ENCODE assay signal across 9 cellular contexts in genomic region chr9:69131682-69132081, GRCh38. TPM values are rescaled to one million over a fixed set of nuclear protein-coding genes. Genes with fewer than 3 reads are reported as not detected.
DNase-seq lines count a peak whose midpoint lies in the region; ATAC-seq and TF ChIP-seq lines count a peak whose summit lies in the region.
"Had no signal": no experiment of that assay in that cellular context is flagged by ENCODE, and none has a peak within 500 bp of the region (broad histone marks: within the 10 kb centered on the region; RNA-seq: fewer than 3 reads in every experiment).

No MANE protein-coding gene starts in this region.

- H3K27ac Mint-ChIP-seq in type B pancreatic cell, result peak overlapping the region; percentile 90
- no peak overlapping the region for H3K27ac Mint-ChIP-seq in activated CD8-positive, alpha-beta T cell treated with anti-CD3 and anti-CD28 coated beads, Interleukin-2, amount 10 ng/mL, durations not matched to agents 7 days and 5 days

- H3K4me1 ChIP-seq in left lung (peaks cover 9 to 25% of the 10 kb centered on the region in 2 donors), colonic mucosa (peaks cover 3% of the 10 kb centered on the region)

- H3K27me3 Mint-ChIP-seq in type B pancreatic cell, result no peaks in the 10 kb centered on the region
- no peaks in the 10 kb centered on the region for H3K27me3 Mint-ChIP-seq in activated CD8-positive, alpha-beta T cell treated with anti-CD3 and anti-CD28 coated beads, Interleukin-2, amount 10 ng/mL, durations not matched to agents 7 days and 5 days (ENCODE audit: low read depth)

- TF ChIP-seq CTCF in coronary artery (IDR thresholded peaks at IDR 0.05) (no peak), left lung (IDR thresholded peaks at IDR 0.05) (no peak), type B pancreatic cell (conservative IDR thresholded peaks at IDR 0.05) (no peak), colonic mucosa (IDR thresholded peaks at IDR 0.05) (no peak)

- CTCF ChIA-PET in activated CD8-positive, alpha-beta T cell treated with anti-CD3 and anti-CD28 coated beads, Interleukin-2, amount 10 ng/mL, durations not matched to agents 7 days and 5 days (lab: Charles Lee), result no interaction called here

- no peak overlapping the region for H3K9ac ChIP-seq in colonic mucosa (ENCODE audit: low read depth in 2 of 2, low read length in 2 of 2)

- peak overlapping the region in 1 of 2 donors; percentile 78 for H3K27ac ChIP-seq in coronary artery
- peak overlapping the region; percentile 18 to 45 for H3K27ac ChIP-seq in left lung
- H3K27ac ChIP-seq in colonic mucosa, result no peak overlapping the region

- intact Hi-C loops in left lung (cut with DNase I), result no loop called here
- intact Hi-C loops in colonic mucosa (cut with DNase I), result loop anchor here (10.0 kb wide), 1 partner anchor 63 kb away; no protein-coding TSS in a partner anchor

- peak overlapping the region; percentile 64 for H3K4me3 Mint-ChIP-seq in type B pancreatic cell
- H3K4me3 Mint-ChIP-seq in activated CD8-positive, alpha-beta T cell treated with anti-CD3 and anti-CD28 coated beads, Interleukin-2, amount 10 ng/mL, durations not matched to agents 7 days and 5 days, result no peak overlapping the region

- POLR2A ChIA-PET in activated CD8-positive, alpha-beta T cell treated with anti-CD3 and anti-CD28 coated beads, Interleukin-2, amount 10 ng/mL, durations not matched to agents 7 days and 5 days (lab: Charles Lee), result no interaction called here

- peaks cover 12% of the 10 kb centered on the region for H3K36me3 Mint-ChIP-seq in type B pancreatic cell
- H3K36me3 Mint-ChIP-seq in activated CD8-positive, alpha-beta T cell treated with anti-CD3 and anti-CD28 coated beads, Interleukin-2, amount 10 ng/mL, durations not matched to agents 7 days and 5 days (ENCODE audit: low read depth), result no peaks in the 10 kb centered on the region

- H3K4me3 ChIP-seq in coronary artery (peak overlapping the region; percentile 20), left lung (no peak overlapping the region), colonic mucosa (no peak overlapping the region)

- H3K36me3 ChIP-seq in left lung, result no peaks in the 10 kb centered on the region
- no peaks in the 10 kb centered on the region for H3K36me3 ChIP-seq in colonic mucosa

- peaks cover 31% of the 10 kb centered on the region for H3K4me1 Mint-ChIP-seq in type B pancreatic cell (ENCODE audit: unreplicated experiment)
- H3K4me1 Mint-ChIP-seq in activated CD8-positive, alpha-beta T cell treated with anti-CD3 and anti-CD28 coated beads, Interleukin-2, amount 10 ng/mL, durations not matched to agents 7 days and 5 days (ENCODE audit: low read depth), result no peaks in the 10 kb centered on the region

- peak; percentile 64 for ATAC-seq in left lung
- ATAC-seq in activated CD8-positive, alpha-beta T cell treated with anti-CD3 and anti-CD28 coated beads, Interleukin-2, amount 10 ng/mL, durations not matched to agents 7 days and 5 days, result no peak

- DNase-seq in HuH-7 (ENCODE audit: low spot score) (peak; percentile 81), coronary artery (ENCODE audit: low spot score) (no peak), left lung (no peak), type B pancreatic cell (ENCODE audit: extremely low spot score, unreplicated experiment) (peak; percentile 36), NCI-H2227 treated with DMSO at 0.1 percent for 48 hours (lab: John Stamatoyannopoulos, UW) (no peak), NCI-H146 treated with DMSO at 0.1 percent for 48 hours (lab: John Stamatoyannopoulos, UW; ENCODE audit: unreplicated experiment) (no peak), colonic mucosa (no peak)
- no peak for DNase-seq in activated CD8-positive, alpha-beta T cell treated with anti-CD3 and anti-CD28 coated beads, Interleukin-2, amount 10 ng/mL, durations not matched to agents 7 days and 5 days
- DNase-seq: activated CD8-positive, alpha-beta memory T cell treated with anti-CD3 and anti-CD28 coated beads, Interleukin-2, amount 50 U/mL, for 48 hours had no signal

- H3K27me3 ChIP-seq in left lung (no peaks in the 10 kb centered on the region), colonic mucosa (no peaks in the 10 kb centered on the region)

- H3K9me3 ChIP-seq in left lung (no peaks in the 10 kb centered on the region), colonic mucosa (no peaks in the 10 kb centered on the region)

- no peaks in the 10 kb centered on the region for H3K9me3 Mint-ChIP-seq in type B pancreatic cell
- H3K9me3 Mint-ChIP-seq in activated CD8-positive, alpha-beta T cell treated with anti-CD3 and anti-CD28 coated beads, Interleukin-2, amount 10 ng/mL, durations not matched to agents 7 days and 5 days (ENCODE audit: insufficient read depth), result no peaks in the 10 kb centered on the region

RNA-seq across cellular contexts. Expression of gene TJP2, which starts 42.4 kb away (rescaled TPM):
- total RNA-seq in left lung, result 100 to 1,000 TPM in 1 of 2 donors, 10 to 100 TPM in 1; 93.0 to 116 TPM
- total RNA-seq in type B pancreatic cell (ENCODE audit: low replicate concordance), result 85.2 and 187 TPM in 2 replicates
- total RNA-seq in colonic mucosa, result 100 to 1,000 TPM; 133 to 174 TPM
- 1 to 10 TPM; 6.2 to 7.0 TPM for total RNA-seq in activated CD8-positive, alpha-beta T cell treated with anti-CD3 and anti-CD28 coated beads, Interleukin-2, amount 10 ng/mL, durations not matched to agents 7 days and 5 days

Comparison
In these comparisons a context has a peak if more than half of its experiments do, and no peak if none do; other contexts are left out.
1. DNase-seq: peak in HuH-7 (single experiment) and type B pancreatic cell (single experiment); none in coronary artery (single experiment), left lung (0 of 2), NCI-H2227 treated with DMSO at 0.1 percent for 48 hours (single experiment), NCI-H146 treated with DMSO at 0.1 percent for 48 hours (single experiment), colonic mucosa (single experiment) and activated CD8-positive, alpha-beta T cell treated with anti-CD3 and anti-CD28 coated beads, Interleukin-2, amount 10 ng/mL, durations not matched to agents 7 days and 5 days (single experiment).
2. RNA of gene TJP2, which starts 42.4 kb away (total RNA-seq): 133 to 174 TPM in colonic mucosa, 93.0 to 116 TPM in left lung and 85.2 to 187 TPM in type B pancreatic cell; 6.2 to 7.0 TPM in activated CD8-positive, alpha-beta T cell treated with anti-CD3 and anti-CD28 coated beads, Interleukin-2, amount 10 ng/mL, durations not matched to agents 7 days and 5 days; every median in the first group is over 10 times any median in the second.